ENCODE assay signal across 20 cellular contexts in the genomic region with DNA sequence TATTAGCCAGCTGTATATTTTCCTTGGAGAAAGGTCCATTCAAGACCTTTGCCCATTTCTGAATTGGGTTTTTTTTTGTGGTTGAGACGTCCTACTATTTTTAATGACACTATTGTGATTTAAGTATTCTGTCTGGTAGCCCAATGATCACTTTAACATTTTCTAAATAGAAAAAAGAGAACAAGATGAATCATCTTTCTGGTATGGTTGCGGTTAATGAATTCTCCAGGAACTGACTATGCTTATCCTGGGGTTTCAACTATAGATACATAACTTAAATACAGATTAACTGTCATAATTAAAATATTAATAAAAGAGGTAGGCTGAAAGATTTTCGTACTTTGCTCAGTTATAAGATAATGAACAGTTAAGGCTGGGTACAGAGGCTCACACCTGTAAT.
"Had no signal": no experiment of that assay in that cellular context is flagged by ENCODE, and none has a peak within 500 bp of the region (broad histone marks: within the 10 kb centered on the region; RNA-seq: fewer than 3 reads in every experiment).

No MANE protein-coding gene starts in this region.

- H3K4me3 ChIP-seq: dorsolateral prefrontal cortex, hepatocyte, left ventricle myocardium inferior, right lobe of liver, suprapubic skin had no signal

- H3K4me1 ChIP-seq: left ventricle myocardium inferior, right lobe of liver had no signal

- H3K4me2 ChIP-seq: hepatocyte had no signal

- H3K27me3 ChIP-seq: dorsolateral prefrontal cortex, hepatocyte, right lobe of liver, suprapubic skin had no signal

- H3K27ac ChIP-seq: hepatocyte, left ventricle myocardium inferior, right lobe of liver, suprapubic skin had no signal

- H3K79me2 ChIP-seq: hepatocyte had no signal

- H2AFZ ChIP-seq: hepatocyte had no signal

- ATAC-seq: activated CD8-positive, alpha-beta T cell treated with anti-CD3 and anti-CD28 coated beads, Interleukin-2, amount 10 ng/mL, durations not matched to agents 7 days and 5 days; activated T-cell treated with anti-CD3 and anti-CD28 coated beads, Interleukin-2, amount 50 U/mL, for 72 hours; natural killer cell treated with Interleukin-12 subunit alpha and Interleukin-12 subunit beta and Interleukin-15 and Interleukin-18, amount 100 ng/mL, for 72 hours; right lobe of liver; T-helper 17 cell had no signal

- H3K9me3 ChIP-seq: left ventricle myocardium inferior, right lobe of liver, suprapubic skin had no signal

- DNase-seq: activated B cell treated with CpG ODN at 0.5 μM for 24 hours; activated CD4-positive, alpha-beta T cell treated with anti-CD3 and anti-CD28 coated beads for 48 hours; activated CD8-positive, alpha-beta memory T cell treated with anti-CD3 and anti-CD28 coated beads, Interleukin-2, amount 50 U/mL, for 4 hours; activated CD8-positive, alpha-beta T cell treated with anti-CD3 and anti-CD28 coated beads, Interleukin-2, amount 10 ng/mL, durations not matched to agents 7 days and 5 days; activated gamma-delta T cell treated with Interleukin-2 at 50 U/mL for 16 hours; activated naive CD8-positive, alpha-beta T cell treated with anti-CD3 and anti-CD28 coated beads, Interleukin-2, amount 10 ng/mL, durations not matched to agents 7 days and 5 days; activated T-cell treated with anti-CD3 and anti-CD28 coated beads, Interleukin-2, amount 50 U/mL, for 72 hours; anterior cingulate cortex; dorsolateral prefrontal cortex; erythroblast; kidney; left ventricle myocardium inferior; mesendoderm; nucleus accumbens; right lobe of liver; T-helper 17 cell; trophoblast cell had no signal

- FAIRE-seq: kidney had no signal
